In genomic region chr5:145912019-145912418, GRCh38 we compare ENCODE assay signal across 1 cellular context.
TF ChIP-seq lines count a peak whose summit lies in the region.

No MANE protein-coding gene starts in this region.

TF ChIP-seq in HepG2, 621 proteins besides CTCF, POLR2A, EP300 and RAD21:
- no peak for TF ChIP-seq ZNF205 (CRISPR knock-in tag; IDR thresholded peaks at IDR 0.05)
- no peak for TF ChIP-seq LBX2 (CRISPR knock-in tag; IDR thresholded peaks at IDR 0.05; ENCODE audit: borderline replicate concordance)
- TF ChIP-seq ZC3H13 (CRISPR knock-in tag; IDR thresholded peaks at IDR 0.05), result no peak
- TF ChIP-seq CHCHD3 (CRISPR knock-in tag; IDR thresholded peaks at IDR 0.05), result no peak
- TF ChIP-seq ZNF510 (CRISPR knock-in tag; IDR thresholded peaks at IDR 0.05; ENCODE audit: low read depth), result no peak
- no peak for TF ChIP-seq KDM2A (CRISPR knock-in tag; IDR thresholded peaks at IDR 0.05; ENCODE audit: borderline replicate concordance, low read depth)
- no peak for TF ChIP-seq MYNN (CRISPR knock-in tag; IDR thresholded peaks at IDR 0.05; ENCODE audit: low read depth)
- TF ChIP-seq SKI (IDR thresholded peaks at IDR 0.05; ENCODE audit: partially characterized antibody), result no peak
